Comparison of ENCODE assay signal across 22 cellular contexts in genomic region chr19:43078311-43078710, GRCh38. TPM values are rescaled to one million over a fixed set of nuclear protein-coding genes. Genes with fewer than 3 reads are reported as not detected.
DNase-seq lines count a peak whose midpoint lies in the region; ATAC-seq and TF ChIP-seq lines count a peak whose summit lies in the region.
"Had no signal": no experiment of that assay in that cellular context is flagged by ENCODE, and none has a peak within 500 bp of the region (broad histone marks: within the 10 kb centered on the region; RNA-seq: fewer than 3 reads in every experiment).

No MANE protein-coding gene starts in this region.

- no peaks in the 10 kb centered on the region for H3K9me3 ChIP-seq in OCI-LY7 (ENCODE audit: low read length)
- H3K9me3 ChIP-seq in neural progenitor cell (ENCODE audit: low read depth): no peaks in the 10 kb centered on the region
- H3K9me3 ChIP-seq: esophagus squamous epithelium, neutrophil, Peyer's patch, vagina had no signal

- H3K4me3 Mint-ChIP-seq in neural progenitor cell: no peak overlapping the region
- H3K4me3 Mint-ChIP-seq: activated CD4-positive, alpha-beta T cell treated with anti-CD3 and anti-CD28 coated beads, Interleukin-2, amount 10 ng/mL, durations not matched to agents 7 days and 5 days; activated T-cell treated with anti-CD3 and anti-CD28 coated beads, Interleukin-2, amount 50 U/mL, for 4 hours; T-helper 2 cell treated with Interferon-gamma antibody and Interleukin-4, amounts not matched to agents 5 μg/mL and 100 μg/mL, for 36 hours had no signal

- peak; percentile 58 for DNase-seq in AG08395 (ENCODE audit: low spot score)
- DNase-seq in HS-27A (ENCODE audit: low read depth): peak; percentile 90
- DNase-seq in astrocyte of the hippocampus (ENCODE audit: low read depth, low spot score): peak; percentile 72
- DNase-seq in glomerular visceral epithelial cell (ENCODE audit: extremely low spot score): peak; percentile 56
- no peak for DNase-seq in RPMI8226
- DNase-seq in OCI-LY7 (ENCODE audit: low spot score): no peak
- DNase-seq in neural progenitor cell (ENCODE audit: low spot score): no peak
- DNase-seq: activated CD4-positive, alpha-beta T cell treated with anti-CD3 and anti-CD28 coated beads, Interleukin-2, amount 10 ng/mL, durations not matched to agents 7 days and 5 days; activated T-cell treated with anti-CD3 and anti-CD28 coated beads, Interleukin-2, amount 50 U/mL, for 4 hours; esophagus squamous epithelium; NCI-H1930; NCI-H526 treated with DMSO at 0.1 percent for 48 hours; Peyer's patch; stimulated activated naive CD4-positive, alpha-beta T cell treated with Interleukin-2 at 50 U/mL for 16 hours had no signal

- no peaks in the 10 kb centered on the region for H3K27me3 ChIP-seq in neural progenitor cell
- H3K27me3 ChIP-seq: esophagus squamous epithelium, neutrophil, Peyer's patch, vagina had no signal

- H3K9me2 ChIP-seq in OCI-LY7 (ENCODE audit: insufficient read depth, low read length): no peaks in the 10 kb centered on the region

- H4K20me1 ChIP-seq in OCI-LY7 (ENCODE audit: insufficient read depth, low read length): no peaks in the 10 kb centered on the region
- no peaks in the 10 kb centered on the region for H4K20me1 ChIP-seq in neural progenitor cell (ENCODE audit: low read depth)

- H3K9ac ChIP-seq in neural progenitor cell: no peak overlapping the region

- ATAC-seq in GM18868 (IDR thresholded peaks at IDR 0.05; ENCODE audit: unreplicated experiment): no peak
- ATAC-seq: activated T-cell treated with anti-CD3 and anti-CD28 coated beads, Interleukin-2, amount 50 U/mL, for 4 hours had no signal

- H2AFZ ChIP-seq in OCI-LY7 (ENCODE audit: low read length) (no peak overlapping the region), neural progenitor cell (replicated peaks) (no peak overlapping the region)

- H3K9me3 Mint-ChIP-seq in neural progenitor cell: peaks cover 47% of the 10 kb centered on the region
- H3K9me3 Mint-ChIP-seq: activated CD4-positive, alpha-beta T cell treated with anti-CD3 and anti-CD28 coated beads, Interleukin-2, amount 10 ng/mL, durations not matched to agents 7 days and 5 days; activated T-cell treated with anti-CD3 and anti-CD28 coated beads, Interleukin-2, amount 50 U/mL, for 4 hours; T-helper 2 cell treated with Interferon-gamma antibody and Interleukin-4, amounts not matched to agents 5 μg/mL and 100 μg/mL, for 36 hours had no signal

- H3K36me3 Mint-ChIP-seq in neural progenitor cell: no peaks in the 10 kb centered on the region

- H3K27ac ChIP-seq in OCI-LY7 (ENCODE audit: low read depth, low read length, poor library complexity, severe bottlenecking): no peak overlapping the region
- H3K27ac ChIP-seq in neural progenitor cell: no peak overlapping the region
- H3K27ac ChIP-seq: coronary artery, esophagus squamous epithelium, HL-60, neutrophil, Peyer's patch, vagina had no signal

- no peaks in the 10 kb centered on the region for H3F3A ChIP-seq in neural progenitor cell (ENCODE audit: low read depth)

- intact Hi-C loops in OCI-LY7 (cut with micrococcal nuclease; ENCODE audit: unreplicated experiment): no loop called here

- CTCF ChIA-PET in OCI-LY7 (lab: Charles Lee; ENCODE audit: unreplicated experiment): no interaction called here

- H3K4me1 Mint-ChIP-seq in neural progenitor cell: no peaks in the 10 kb centered on the region
- H3K4me1 Mint-ChIP-seq: activated CD4-positive, alpha-beta T cell treated with anti-CD3 and anti-CD28 coated beads, Interleukin-2, amount 10 ng/mL, durations not matched to agents 7 days and 5 days had no signal

- BruUV-seq in OCI-LY7 (replicated peaks; lab: Mats Ljungman, UMichigan): no TSS peak

- no peak overlapping the region for H3K27ac Mint-ChIP-seq in neural progenitor cell
- H3K27ac Mint-ChIP-seq: activated CD4-positive, alpha-beta T cell treated with anti-CD3 and anti-CD28 coated beads, Interleukin-2, amount 10 ng/mL, durations not matched to agents 7 days and 5 days; T-helper 2 cell treated with Interferon-gamma antibody and Interleukin-4, amounts not matched to agents 5 μg/mL and 100 μg/mL, for 36 hours had no signal

- POLR2A ChIA-PET in OCI-LY7 (lab: Charles Lee): no interaction called here

- H3K36me3 ChIP-seq in OCI-LY7 (ENCODE audit: insufficient read depth, low read length): no peaks in the 10 kb centered on the region
- no peaks in the 10 kb centered on the region for H3K36me3 ChIP-seq in neural progenitor cell
- H3K36me3 ChIP-seq: esophagus squamous epithelium, neutrophil, Peyer's patch, vagina had no signal

- no peak overlapping the region for H3K4me3 ChIP-seq in OCI-LY7 (ENCODE audit: low read depth, low read length, poor library complexity, severe bottlenecking)
- no peak overlapping the region for H3K4me3 ChIP-seq in neural progenitor cell
- H3K4me3 ChIP-seq: coronary artery, esophagus squamous epithelium, Peyer's patch, vagina had no signal

- H3K4me2 ChIP-seq in OCI-LY7 (ENCODE audit: low read length) (no peak overlapping the region), neural progenitor cell (no peak overlapping the region)

- H3K4me1 ChIP-seq in OCI-LY7 (ENCODE audit: insufficient read depth, low read length, poor library complexity, severe bottlenecking) (no peaks in the 10 kb centered on the region), neural progenitor cell (no peaks in the 10 kb centered on the region)
- H3K4me1 ChIP-seq: esophagus squamous epithelium, Peyer's patch, vagina had no signal

- peaks cover 2% of the 10 kb centered on the region for H3K27me3 Mint-ChIP-seq in neural progenitor cell (ENCODE audit: insufficient read depth, low read depth)
- H3K27me3 Mint-ChIP-seq: activated CD4-positive, alpha-beta T cell treated with anti-CD3 and anti-CD28 coated beads, Interleukin-2, amount 10 ng/mL, durations not matched to agents 7 days and 5 days had no signal

- no peaks in the 10 kb centered on the region for H3K79me2 ChIP-seq in OCI-LY7 (ENCODE audit: insufficient read depth, low read depth, low read length)
- no peaks in the 10 kb centered on the region for H3K79me2 ChIP-seq in neural progenitor cell (ENCODE audit: low read depth)

- TF ChIP-seq CTCF in OCI-LY7 (conservative IDR thresholded peaks at IDR 0.05; ENCODE audit: low read length) (no peak), neural progenitor cell (IDR thresholded peaks at IDR 0.05) (no peak)

RNA-seq across cellular contexts. Expression of gene PSG2, which starts 4.2 kb away (rescaled TPM):
- total RNA-seq in OCI-LY7 (2014; rRNA removed; shearing (Covaris generic)): not detected in 2 replicates
- total RNA-seq in OCI-LY7 (2022) (not detected in 2 replicates), neural progenitor cell (ENCODE audit: low replicate concordance) (not detected in 2 replicates)
- total RNA-seq: activated CD4-positive, alpha-beta T cell treated with anti-CD3 and anti-CD28 coated beads, Interleukin-2, amount 10 ng/mL, durations not matched to agents 7 days and 5 days; activated T-cell treated with anti-CD3 and anti-CD28 coated beads, Interleukin-2, amount 50 U/mL, for 4 hours; esophagus squamous epithelium; mesenteric fat pad; Peyer's patch; skeletal muscle tissue; vagina had no signal

RNA-seq across cellular contexts. Expression of gene PSG11, which starts 52.0 kb away (rescaled TPM):
- not detected in 2 replicates for total RNA-seq in OCI-LY7 (2014; rRNA removed; shearing (Covaris generic))
- not detected in 2 replicates for total RNA-seq in OCI-LY7 (2022)
- not detected in 2 replicates for total RNA-seq in neural progenitor cell (ENCODE audit: low replicate concordance)
- total RNA-seq: activated CD4-positive, alpha-beta T cell treated with anti-CD3 and anti-CD28 coated beads, Interleukin-2, amount 10 ng/mL, durations not matched to agents 7 days and 5 days; activated T-cell treated with anti-CD3 and anti-CD28 coated beads, Interleukin-2, amount 50 U/mL, for 4 hours; esophagus squamous epithelium; mesenteric fat pad; Peyer's patch; vagina had no signal

Comparison
In these comparisons a context has a peak if more than half of its experiments do, and no peak if none do; other contexts are left out.
1. DNase-seq: peak in AG08395 (single experiment), HS-27A (single experiment), astrocyte of the hippocampus (single experiment) and glomerular visceral epithelial cell (single experiment); none in RPMI8226 (single experiment), OCI-LY7 (single experiment) and neural progenitor cell (single experiment).